ENCODE assay signal across 28 cellular contexts in genomic region chr17:34673995-34674900, GRCh38.
DNase-seq lines count a peak whose midpoint lies in the region; TF ChIP-seq lines count a peak whose summit lies in the region.
"Had no signal": no experiment of that assay in that cellular context is flagged by ENCODE, and none has a peak within 500 bp of the region (broad histone marks: within the 10 kb centered on the region; RNA-seq: fewer than 3 reads in every experiment).

No MANE protein-coding gene starts in this region.

- CTCF ChIA-PET in CD4-positive, alpha-beta memory T cell (lab: Charles Lee; ENCODE audit: partially characterized antibody), result no interaction called here

- H4K20me1 ChIP-seq in BLaER1, result no peaks in the 10 kb centered on the region

- H3K27ac Mint-ChIP-seq in CD4-positive, alpha-beta memory T cell, result no peak overlapping the region
- H3K27ac Mint-ChIP-seq: activated CD4-positive, alpha-beta T cell treated with anti-CD3 and anti-CD28 coated beads for 36 hours; activated CD8-positive, alpha-beta T cell treated with anti-CD3 and anti-CD28 coated beads, Interleukin-2, amount 10 ng/mL, durations not matched to agents 7 days and 5 days; activated naive CD4-positive, alpha-beta T cell treated with anti-CD3 and anti-CD28 coated beads, Interleukin-2, amount 50 U/mL, for 72 hours; activated T-helper 2 cell treated with anti-CD3 and anti-CD28 coated beads, Interferon-gamma antibody, Interleukin-2, Interleukin-4, amounts not matched to agents 10 μg/mL and 5 μg/mL and 100 μg/mL, durations not matched to agents 14 hours and 24 hours and 36 hours; natural killer cell; T-helper 17 cell had no signal

- H3K27ac ChIP-seq in BLaER1 (no peak overlapping the region), VCaP (peak overlapping the region; percentile 99)
- H3K27ac ChIP-seq in CD4-positive, alpha-beta memory T cell (ENCODE audit: low read depth, low read length), result no peak overlapping the region
- H3K27ac ChIP-seq: brain microvascular endothelial cell, heart right ventricle, PC-9, transverse colon had no signal

- H3K4me2 ChIP-seq in BLaER1, result peak overlapping the region; percentile 47; the same call in 1 of the 2 replicates
- H3K4me2 ChIP-seq: PC-9 had no signal

- peaks cover 9 to 22% of the 10 kb centered on the region in 2 donors for H3K27me3 Mint-ChIP-seq in CD4-positive, alpha-beta memory T cell

- H3K36me3 Mint-ChIP-seq in CD4-positive, alpha-beta memory T cell, result no peaks in the 10 kb centered on the region
- H3K36me3 Mint-ChIP-seq: activated naive CD4-positive, alpha-beta T cell treated with anti-CD3 and anti-CD28 coated beads, Interleukin-2, amount 50 U/mL, for 72 hours; natural killer cell had no signal

- peaks cover 0 to 6% (median 0%) of the 10 kb centered on the region in 8 donors for H3K9me3 Mint-ChIP-seq in CD4-positive, alpha-beta memory T cell
- H3K9me3 Mint-ChIP-seq: activated naive CD4-positive, alpha-beta T cell treated with anti-CD3 and anti-CD28 coated beads, Interleukin-2, amount 50 U/mL, for 72 hours; activated T-helper 2 cell treated with anti-CD3 and anti-CD28 coated beads, Interferon-gamma antibody, Interleukin-2, Interleukin-4, amounts not matched to agents 10 μg/mL and 5 μg/mL and 100 μg/mL, durations not matched to agents 14 hours and 24 hours and 36 hours; natural killer cell had no signal

- H3K36me3 ChIP-seq in BLaER1, result no peaks in the 10 kb centered on the region
- no peaks in the 10 kb centered on the region for H3K36me3 ChIP-seq in BE2C
- H3K36me3 ChIP-seq in CD4-positive, alpha-beta memory T cell (ENCODE audit: insufficient read depth, low read length), result no peaks in the 10 kb centered on the region
- H3K36me3 ChIP-seq: brain microvascular endothelial cell, heart right ventricle, transverse colon had no signal

- H3K4me3 Mint-ChIP-seq in CD4-positive, alpha-beta memory T cell, result no peak overlapping the region
- H3K4me3 Mint-ChIP-seq: activated CD4-positive, alpha-beta T cell treated with anti-CD3 and anti-CD28 coated beads for 36 hours; activated CD8-positive, alpha-beta T cell treated with anti-CD3 and anti-CD28 coated beads, Interleukin-2, amount 10 ng/mL, durations not matched to agents 7 days and 5 days; natural killer cell; T-helper 17 cell had no signal

- H3K9me3 ChIP-seq in BLaER1, result no peaks in the 10 kb centered on the region
- no peaks in the 10 kb centered on the region for H3K9me3 ChIP-seq in BE2C
- no peaks in the 10 kb centered on the region for H3K9me3 ChIP-seq in CD4-positive, alpha-beta memory T cell (ENCODE audit: control insufficient read depth in 1 of 2, low read length in 2 of 2)
- H3K9me3 ChIP-seq: mucosa of descending colon, transverse colon had no signal

- H3K9ac ChIP-seq in BLaER1, result no peak overlapping the region

- POLR2A ChIA-PET in CD4-positive, alpha-beta memory T cell (lab: Charles Lee; ENCODE audit: partially characterized antibody), result no interaction called here

- H3K4me3 ChIP-seq in BLaER1 (no peak overlapping the region), BE2C (ENCODE audit: low read depth, low read length) (no peak overlapping the region)
- no peak overlapping the region for H3K4me3 ChIP-seq in CD4-positive, alpha-beta memory T cell (ENCODE audit: low read length in 2 of 2)
- H3K4me3 ChIP-seq: dorsolateral prefrontal cortex, heart right ventricle, mucosa of descending colon, PC-9, transverse colon had no signal

- DNase-seq in DMS153 (lab: John Stamatoyannopoulos, UW) (peak; percentile 48), NCI-H2029 treated with DMSO at 0.1 percent for 48 hours (lab: John Stamatoyannopoulos, UW) (peak; percentile 71), inferior parietal cortex (ENCODE audit: extremely low spot score) (no peak), BE2C (no peak)
- no peak for DNase-seq in activated CD4-positive, CD25-positive, alpha-beta regulatory T cell (lab: John Stamatoyannopoulos, UW)
- DNase-seq in CD4-positive, alpha-beta memory T cell, result no peak
- DNase-seq: activated CD4-positive, alpha-beta T cell treated with anti-CD3 and anti-CD28 coated beads for 36 hours; activated CD8-positive, alpha-beta T cell treated with anti-CD3 and anti-CD28 coated beads, Interleukin-2, amount 10 ng/mL, durations not matched to agents 7 days and 5 days; activated T-cell treated with anti-CD3 and anti-CD28 coated beads for 4 hours; amygdala; brain microvascular endothelial cell; foreskin melanocyte; heart right ventricle; Karpas-422; mucosa of descending colon; natural killer cell; NCI-H187; NCI-H446 treated with DMSO at 0.1 percent for 48 hours; PC-9; stimulated activated CD4-positive, alpha-beta T cell treated with anti-CD3 and anti-CD28 coated beads, Interleukin-15, amount 100 ng/mL, for 24 hours; stimulated activated CD4-positive, alpha-beta T cell treated with anti-CD3 and anti-CD28 coated beads, Interleukin-4, amount 100 ng/mL, for 4 hours; T-helper 17 cell; transverse colon had no signal

- intact Hi-C loops in CD4-positive, alpha-beta memory T cell (cut with micrococcal nuclease), result no loop called here

- TF ChIP-seq CTCF in VCaP (conservative IDR thresholded peaks at IDR 0.05) (no peak), BE2C (IDR thresholded peaks at IDR 0.05; ENCODE audit: low read depth, low read length) (no peak)

- no peaks in the 10 kb centered on the region for H3K4me1 Mint-ChIP-seq in CD4-positive, alpha-beta memory T cell
- H3K4me1 Mint-ChIP-seq: activated CD4-positive, alpha-beta T cell treated with anti-CD3 and anti-CD28 coated beads for 36 hours; natural killer cell had no signal

- H3K27me3 ChIP-seq in BLaER1 (0 out of 2 replicates have a peak, but pooled peaks cover 2% of the 10 kb centered on the region), BE2C (no peaks in the 10 kb centered on the region)
- no peaks in the 10 kb centered on the region for H3K27me3 ChIP-seq in CD4-positive, alpha-beta memory T cell (ENCODE audit: insufficient read depth, low read length)
- H3K27me3 ChIP-seq: brain microvascular endothelial cell, transverse colon had no signal

- H3K4me1 ChIP-seq in BLaER1, result peaks cover 18% of the 10 kb centered on the region
- no peaks in the 10 kb centered on the region; the same call in 1 of the 2 replicates for H3K4me1 ChIP-seq in BE2C
- H3K4me1 ChIP-seq in CD4-positive, alpha-beta memory T cell (ENCODE audit: insufficient read depth, low read length), result no peaks in the 10 kb centered on the region
- H3K4me1 ChIP-seq: heart right ventricle, transverse colon had no signal

Comparison
In these comparisons a context has a peak if more than half of its experiments do, and no peak if none do; other contexts are left out.
1. DNase-seq: peak in DMS153 (single experiment) and NCI-H2029 treated with DMSO at 0.1 percent for 48 hours (single experiment); none in inferior parietal cortex (single experiment), activated CD4-positive, CD25-positive, alpha-beta regulatory T cell (0 of 4), BE2C (single experiment) and CD4-positive, alpha-beta memory T cell (0 of 5).